ENCODE assay signal across 15 cellular contexts in genomic region chr4:8081621-8082516, GRCh38.
"Had no signal": no experiment of that assay in that cellular context is flagged by ENCODE, and none has a peak within 500 bp of the region (broad histone marks: within the 10 kb centered on the region; RNA-seq: fewer than 3 reads in every experiment).

No MANE protein-coding gene starts in this region.

- H3K9me3 ChIP-seq: mucosa of descending colon, testis, upper lobe of right lung had no signal

- DNase-seq: activated CD4-positive, alpha-beta T cell treated with anti-CD3 and anti-CD28 coated beads, Interleukin-2, amount 10 ng/mL, durations not matched to agents 7 days and 5 days; activated CD8-positive, alpha-beta memory T cell treated with anti-CD3 and anti-CD28 coated beads for 24 hours; activated naive CD4-positive, alpha-beta T cell treated with Interleukin-2 at 50 U/mL for 16 hours; activated naive CD8-positive, alpha-beta T cell treated with anti-CD3 and anti-CD28 coated beads, Interleukin-2, amount 50 U/mL, for 24 hours; central memory CD4-positive, alpha-beta T cell; hypothalamus; natural killer cell; stimulated activated CD4-positive, alpha-beta T cell treated with anti-CD3 and anti-CD28 coated beads, Interleukin-4, amount 100 ng/mL, for 1 hour; stimulated activated CD8-positive, alpha-beta memory T cell treated with anti-CD3 and anti-CD28 coated beads, Interleukin-4, amount 100 ng/mL, for 48 hours; stimulated activated naive CD8-positive, alpha-beta T cell treated with anti-CD3 and anti-CD28 coated beads, Interleukin-15, amount 100 ng/mL, for 72 hours; T-helper 1 cell; testis; upper lobe of right lung had no signal

- H3K4me1 ChIP-seq: testis had no signal

- H3K4me1 Mint-ChIP-seq: activated CD4-positive, alpha-beta T cell treated with anti-CD3 and anti-CD28 coated beads, Interleukin-2, amount 10 ng/mL, durations not matched to agents 7 days and 5 days; activated naive CD8-positive, alpha-beta T cell treated with anti-CD3 and anti-CD28 coated beads, Interleukin-2, amount 50 U/mL, for 24 hours; natural killer cell; stimulated activated naive CD8-positive, alpha-beta T cell treated with anti-CD3 and anti-CD28 coated beads, Interleukin-15, amount 100 ng/mL, for 72 hours had no signal

- H3K36me3 ChIP-seq: upper lobe of right lung had no signal

- H3K27ac Mint-ChIP-seq: activated CD4-positive, alpha-beta T cell treated with anti-CD3 and anti-CD28 coated beads, Interleukin-2, amount 10 ng/mL, durations not matched to agents 7 days and 5 days; activated naive CD8-positive, alpha-beta T cell treated with anti-CD3 and anti-CD28 coated beads, Interleukin-2, amount 50 U/mL, for 24 hours; dendritic cell treated with granulocyte-macrophage colony-stimulating factor and Interleukin-4, amounts not matched to agents 40 ng/mL and 50 ng/mL, for 4 days; natural killer cell; stimulated activated naive CD8-positive, alpha-beta T cell treated with anti-CD3 and anti-CD28 coated beads, Interleukin-15, amount 100 ng/mL, for 72 hours had no signal

- ATAC-seq: activated naive CD8-positive, alpha-beta T cell treated with anti-CD3 and anti-CD28 coated beads, Interleukin-2, amount 50 U/mL, for 24 hours; mucosa of descending colon; natural killer cell; upper lobe of right lung had no signal

- H3K4me3 ChIP-seq: mucosa of descending colon, testis, upper lobe of right lung had no signal

- H3K36me3 Mint-ChIP-seq: natural killer cell had no signal

- H3K27me3 Mint-ChIP-seq: activated CD4-positive, alpha-beta T cell treated with anti-CD3 and anti-CD28 coated beads, Interleukin-2, amount 10 ng/mL, durations not matched to agents 7 days and 5 days; activated naive CD8-positive, alpha-beta T cell treated with anti-CD3 and anti-CD28 coated beads, Interleukin-2, amount 50 U/mL, for 24 hours had no signal

- H3K4me3 Mint-ChIP-seq: activated CD4-positive, alpha-beta T cell treated with anti-CD3 and anti-CD28 coated beads, Interleukin-2, amount 10 ng/mL, durations not matched to agents 7 days and 5 days; activated naive CD8-positive, alpha-beta T cell treated with anti-CD3 and anti-CD28 coated beads, Interleukin-2, amount 50 U/mL, for 24 hours; dendritic cell treated with granulocyte-macrophage colony-stimulating factor and Interleukin-4, amounts not matched to agents 40 ng/mL and 50 ng/mL, for 4 days; natural killer cell; stimulated activated naive CD8-positive, alpha-beta T cell treated with anti-CD3 and anti-CD28 coated beads, Interleukin-15, amount 100 ng/mL, for 72 hours had no signal

- H3K27me3 ChIP-seq: testis, upper lobe of right lung had no signal

- H3K27ac ChIP-seq: testis, upper lobe of right lung had no signal

- H3K9me3 Mint-ChIP-seq: activated CD4-positive, alpha-beta T cell treated with anti-CD3 and anti-CD28 coated beads, Interleukin-2, amount 10 ng/mL, durations not matched to agents 7 days and 5 days; activated naive CD8-positive, alpha-beta T cell treated with anti-CD3 and anti-CD28 coated beads, Interleukin-2, amount 50 U/mL, for 24 hours; dendritic cell treated with granulocyte-macrophage colony-stimulating factor and Interleukin-4, amounts not matched to agents 40 ng/mL and 50 ng/mL, for 4 days; natural killer cell; stimulated activated naive CD8-positive, alpha-beta T cell treated with anti-CD3 and anti-CD28 coated beads, Interleukin-15, amount 100 ng/mL, for 72 hours had no signal
